12 cellular contexts compared by ENCODE assay signal in genomic region chr6:158303210-158303731, GRCh38.
"Had no signal": no experiment of that assay in that cellular context is flagged by ENCODE, and none has a peak within 500 bp of the region (broad histone marks: within the 10 kb centered on the region; RNA-seq: fewer than 3 reads in every experiment).

No MANE protein-coding gene starts in this region.

- H3K9me3 ChIP-seq: tibial artery, vagina had no signal

- H3K4me1 ChIP-seq: tibial artery had no signal

- ATAC-seq: activated CD4-positive, alpha-beta T cell treated with anti-CD3 and anti-CD28 coated beads for 36 hours; activated CD8-positive, alpha-beta T cell treated with anti-CD3 and anti-CD28 coated beads for 36 hours; activated T-cell treated with anti-CD3 and anti-CD28 coated beads, Interleukin-2, amount 50 U/mL, for 72 hours; esophagus mucosa had no signal

- H3K27me3 Mint-ChIP-seq: activated CD4-positive, alpha-beta T cell treated with anti-CD3 and anti-CD28 coated beads for 36 hours; activated CD8-positive, alpha-beta T cell treated with anti-CD3 and anti-CD28 coated beads for 36 hours; activated naive CD8-positive, alpha-beta T cell had no signal

- H3K4me3 Mint-ChIP-seq: activated CD4-positive, alpha-beta T cell treated with anti-CD3 and anti-CD28 coated beads for 36 hours; activated CD8-positive, alpha-beta T cell treated with anti-CD3 and anti-CD28 coated beads for 36 hours; activated naive CD8-positive, alpha-beta T cell; activated T-cell treated with anti-CD3 and anti-CD28 coated beads, Interleukin-2, amount 50 U/mL, for 72 hours had no signal

- DNase-seq: activated CD4-positive, alpha-beta T cell treated with anti-CD3 and anti-CD28 coated beads for 36 hours; activated CD8-positive, alpha-beta memory T cell treated with anti-CD3 and anti-CD28 coated beads, Interleukin-2, amount 50 U/mL, for 4 hours; activated CD8-positive, alpha-beta T cell treated with anti-CD3 and anti-CD28 coated beads for 36 hours; activated gamma-delta T cell; activated T-cell treated with anti-CD3 and anti-CD28 coated beads, Interleukin-2, amount 50 U/mL, for 72 hours; stimulated activated CD4-positive, alpha-beta T cell treated with anti-CD3 and anti-CD28 coated beads, Interleukin-12 subunit alpha, Interleukin-12 subunit beta, amount 100 ng/mL, for 4 hours; stimulated activated CD4-positive, alpha-beta T cell treated with anti-CD3 and anti-CD28 coated beads, Interleukin-2, amount 100 ng/mL, for 24 hours; T-helper 2 cell; tibial artery had no signal

- H3K4me3 ChIP-seq: tibial artery, vagina had no signal

- H3K27ac ChIP-seq: tibial artery, vagina had no signal

- H3K27me3 ChIP-seq: tibial artery, vagina had no signal

- H3K27ac Mint-ChIP-seq: activated CD4-positive, alpha-beta T cell treated with anti-CD3 and anti-CD28 coated beads for 36 hours; activated CD8-positive, alpha-beta T cell treated with anti-CD3 and anti-CD28 coated beads for 36 hours; activated naive CD8-positive, alpha-beta T cell; activated T-cell treated with anti-CD3 and anti-CD28 coated beads, Interleukin-2, amount 50 U/mL, for 72 hours had no signal

- H3K36me3 ChIP-seq: vagina had no signal
